ENCODE assay signal across 19 cellular contexts in the genomic region with DNA sequence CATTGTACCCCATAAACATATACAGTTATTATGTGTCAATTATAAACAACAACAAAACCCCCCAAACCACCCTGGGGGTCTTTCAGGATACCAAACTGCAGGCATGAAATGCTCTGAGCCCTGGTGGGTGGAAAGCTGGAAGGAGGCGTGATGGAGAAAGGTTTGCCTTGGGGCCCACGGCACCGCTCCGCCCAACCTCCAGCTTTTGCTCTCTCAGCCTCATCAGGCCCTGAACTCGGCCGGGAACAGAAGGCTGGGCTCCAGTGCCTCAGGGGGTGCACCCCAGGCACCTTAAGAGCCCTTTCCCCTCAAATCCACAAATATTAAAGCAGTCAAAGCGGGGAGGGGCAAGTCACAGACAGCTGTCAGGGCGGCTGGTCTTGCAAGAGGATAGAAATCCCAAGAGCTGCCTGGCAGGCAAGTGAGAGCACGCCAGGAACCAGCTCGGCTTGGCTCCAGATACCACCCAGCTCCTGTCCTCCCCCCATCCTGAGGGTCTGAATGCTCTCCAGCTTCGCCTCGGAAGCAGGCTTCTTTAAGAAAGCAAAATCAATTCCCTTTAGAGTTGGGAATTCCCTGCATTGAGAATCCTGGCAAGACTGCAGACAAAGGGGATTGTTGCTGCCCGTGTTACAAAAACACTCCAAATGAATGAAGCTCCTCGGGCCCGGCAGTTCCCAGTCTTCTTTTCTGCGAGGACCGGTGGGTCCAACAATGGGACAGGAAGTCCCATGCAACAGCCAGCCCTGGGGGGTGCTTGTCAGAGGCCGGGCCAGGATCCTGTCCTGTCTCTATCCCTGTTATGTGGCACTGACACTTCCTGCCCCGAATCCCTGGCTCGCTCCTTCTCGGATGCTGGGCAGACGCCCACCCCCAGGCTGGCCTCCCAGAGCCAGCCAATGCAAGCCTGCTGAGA.
DNase-seq lines count a peak whose midpoint lies in the region; ATAC-seq and TF ChIP-seq lines count a peak whose summit lies in the region.
"Had no signal": no experiment of that assay in that cellular context is flagged by ENCODE, and none has a peak within 500 bp of the region (broad histone marks: within the 10 kb centered on the region; RNA-seq: fewer than 3 reads in every experiment).

No MANE protein-coding gene starts in this region.

- H3K27me3 Mint-ChIP-seq in GM23338 (ENCODE audit: insufficient read depth, low read depth, poor library complexity) (peaks cover 12% of the 10 kb centered on the region), endothelial cell (ENCODE audit: unreplicated experiment) (peaks cover 21% of the 10 kb centered on the region)

- H3K27ac Mint-ChIP-seq in GM23338 (peak overlapping the region; percentile 27; the same call in 1 of the 2 replicates), endothelial cell (ENCODE audit: unreplicated experiment) (peak overlapping the region; percentile 65)
- H3K27ac Mint-ChIP-seq: T-helper 1 cell treated with Interleukin-12 subunit alpha and Interleukin-12 subunit beta and Interleukin-4 antibody, amounts not matched to agents 30 μg/mL and 1 μg/mL, for 36 hours had no signal

- intact Hi-C loops in ascending aorta (cut with DNase I) = no loop called here

- no peaks in the 10 kb centered on the region for H3K79me2 ChIP-seq in GM23338 (replicated peaks; ENCODE audit: insufficient read depth)
- H3K79me2 ChIP-seq: parathyroid adenoma had no signal

- H3K27me3 ChIP-seq in GM23338 (ENCODE audit: insufficient read depth) (no peaks in the 10 kb centered on the region), ascending aorta (no peaks in the 10 kb centered on the region)
- H3K27me3 ChIP-seq: testis had no signal

- H3K4me3 ChIP-seq in GM23338 (no peak overlapping the region; the same call in 1 of the 2 replicates), mesodermal cell (ENCODE audit: extremely low read depth, insufficient read depth, low read length, poor library complexity, severe bottlenecking) (no peak overlapping the region), ascending aorta (no peak overlapping the region)
- H3K4me3 ChIP-seq: coronary artery, mucosa of descending colon, testis had no signal

- H3K27ac ChIP-seq in GM23338 (ENCODE audit: low read depth) (peak overlapping the region; percentile 85), mesodermal cell (ENCODE audit: low read depth, low read length, severe bottlenecking) (peak overlapping the region; percentile 3), ascending aorta (no peak overlapping the region)
- H3K27ac ChIP-seq: coronary artery, parathyroid adenoma, testis had no signal

- DNase-seq in GM23338 (ENCODE audit: low spot score) (peak; percentile 63), NCI-H2171 treated with DMSO at 0.1 percent for 48 hours (lab: John Stamatoyannopoulos, UW) (peak; percentile 98), endothelial cell (ENCODE audit: low spot score) (peak; percentile 61), ascending aorta (ENCODE audit: low spot score in 2 of 2) (no peak), HT-29 (ENCODE audit: low spot score) (no peak)
- DNase-seq in activated naive CD4-positive, alpha-beta T cell treated with anti-CD3 and anti-CD28 coated beads, Interleukin-2, amount 50 U/mL, for 16 hours = no peak
- DNase-seq: activated effector memory CD4-positive, alpha-beta T cell treated with Interleukin-2 at 50 U/mL for 16 hours; COR-L47; HCEC 1CT; mucosa of descending colon; NCI-H2107; NK-92 treated with Interleukin-12 subunit alpha and Interleukin-12 subunit beta, amount 100 ng/mL, for 24 hours; SHP77; testis had no signal

- ATAC-seq in GM23338 = peak; percentile 65
- ATAC-seq in HG02763 (IDR thresholded peaks at IDR 0.05; ENCODE audit: unreplicated experiment) = no peak
- ATAC-seq: mucosa of descending colon had no signal

- no peaks in the 10 kb centered on the region for H4K20me1 ChIP-seq in GM23338 (replicated peaks; ENCODE audit: insufficient read depth)

- no peaks in the 10 kb centered on the region for H3K9me2 ChIP-seq in GM23338 (ENCODE audit: insufficient read depth)

- H3K4me1 ChIP-seq in GM23338 (ENCODE audit: insufficient read depth) = peaks cover 43% of the 10 kb centered on the region
- peaks cover 13% of the 10 kb centered on the region for H3K4me1 ChIP-seq in mesodermal cell (ENCODE audit: control insufficient read depth, insufficient read depth, low read length, poor library complexity, severe bottlenecking)
- peaks cover 4 to 17% of the 10 kb centered on the region in 2 donors for H3K4me1 ChIP-seq in ascending aorta
- H3K4me1 ChIP-seq: parathyroid adenoma had no signal

- 47 to 51% methylated on average over 15 to 19 of the region's 22 CpGs for WGBS in mesodermal cell (ENCODE audit: insufficient coverage in 2 of 2), 2 experiments

- peaks cover 53% of the 10 kb centered on the region for H3K4me1 Mint-ChIP-seq in GM23338
- peaks cover 64% of the 10 kb centered on the region for H3K4me1 Mint-ChIP-seq in endothelial cell (ENCODE audit: unreplicated experiment)

- 0 out of 2 replicates have a peak overlapping the region, but pooled peaks have one; percentile 21 for H2AFZ ChIP-seq in GM23338
- H2AFZ ChIP-seq: parathyroid adenoma had no signal

- no peaks in the 10 kb centered on the region for H3K9me3 ChIP-seq in mesodermal cell (ENCODE audit: control insufficient read depth, low read length)
- no peaks in the 10 kb centered on the region for H3K9me3 ChIP-seq in ascending aorta
- H3K9me3 ChIP-seq: mucosa of descending colon, testis had no signal

- H3K9me3 Mint-ChIP-seq in GM23338 = no peaks in the 10 kb centered on the region
- H3K9me3 Mint-ChIP-seq in endothelial cell (ENCODE audit: unreplicated experiment) = no peaks in the 10 kb centered on the region
- H3K9me3 Mint-ChIP-seq: T-helper 1 cell treated with Interleukin-12 subunit alpha and Interleukin-12 subunit beta and Interleukin-4 antibody, amounts not matched to agents 30 μg/mL and 1 μg/mL, for 36 hours had no signal

- H3K4me3 Mint-ChIP-seq in GM23338 (peak overlapping the region; percentile 52), endothelial cell (ENCODE audit: unreplicated experiment) (no peak overlapping the region)
- H3K4me3 Mint-ChIP-seq: T-helper 1 cell treated with Interleukin-12 subunit alpha and Interleukin-12 subunit beta and Interleukin-4 antibody, amounts not matched to agents 30 μg/mL and 1 μg/mL, for 36 hours had no signal

- TF ChIP-seq CTCF in GM23338 (conservative IDR thresholded peaks at IDR 0.05; ENCODE audit: low read depth in 2 of 2) (no peak), endothelial cell (IDR thresholded peaks at IDR 0.05; ENCODE audit: unreplicated experiment) (no peak), ascending aorta (IDR thresholded peaks at IDR 0.05) (no peak)

- H3K36me3 Mint-ChIP-seq in GM23338 (ENCODE audit: low read depth) = no peaks in the 10 kb centered on the region
- H3K36me3 Mint-ChIP-seq in endothelial cell (ENCODE audit: low read depth, unreplicated experiment) = peaks cover 17% of the 10 kb centered on the region

- H3K36me3 ChIP-seq in GM23338 (ENCODE audit: insufficient read depth) (no peaks in the 10 kb centered on the region), mesodermal cell (ENCODE audit: control insufficient read depth, insufficient read depth, low read length) (no peaks in the 10 kb centered on the region), ascending aorta (no peaks in the 10 kb centered on the region)

- peaks cover 9% of the 10 kb centered on the region for H3F3A ChIP-seq in GM23338 (replicated peaks; ENCODE audit: low read depth)

- peak overlapping the region; percentile 71 for H3K4me2 ChIP-seq in GM23338

TF ChIP-seq in GM23338, 12 proteins besides CTCF, POLR2A, EP300 and RAD21:
- TF ChIP-seq, protein P1, sequence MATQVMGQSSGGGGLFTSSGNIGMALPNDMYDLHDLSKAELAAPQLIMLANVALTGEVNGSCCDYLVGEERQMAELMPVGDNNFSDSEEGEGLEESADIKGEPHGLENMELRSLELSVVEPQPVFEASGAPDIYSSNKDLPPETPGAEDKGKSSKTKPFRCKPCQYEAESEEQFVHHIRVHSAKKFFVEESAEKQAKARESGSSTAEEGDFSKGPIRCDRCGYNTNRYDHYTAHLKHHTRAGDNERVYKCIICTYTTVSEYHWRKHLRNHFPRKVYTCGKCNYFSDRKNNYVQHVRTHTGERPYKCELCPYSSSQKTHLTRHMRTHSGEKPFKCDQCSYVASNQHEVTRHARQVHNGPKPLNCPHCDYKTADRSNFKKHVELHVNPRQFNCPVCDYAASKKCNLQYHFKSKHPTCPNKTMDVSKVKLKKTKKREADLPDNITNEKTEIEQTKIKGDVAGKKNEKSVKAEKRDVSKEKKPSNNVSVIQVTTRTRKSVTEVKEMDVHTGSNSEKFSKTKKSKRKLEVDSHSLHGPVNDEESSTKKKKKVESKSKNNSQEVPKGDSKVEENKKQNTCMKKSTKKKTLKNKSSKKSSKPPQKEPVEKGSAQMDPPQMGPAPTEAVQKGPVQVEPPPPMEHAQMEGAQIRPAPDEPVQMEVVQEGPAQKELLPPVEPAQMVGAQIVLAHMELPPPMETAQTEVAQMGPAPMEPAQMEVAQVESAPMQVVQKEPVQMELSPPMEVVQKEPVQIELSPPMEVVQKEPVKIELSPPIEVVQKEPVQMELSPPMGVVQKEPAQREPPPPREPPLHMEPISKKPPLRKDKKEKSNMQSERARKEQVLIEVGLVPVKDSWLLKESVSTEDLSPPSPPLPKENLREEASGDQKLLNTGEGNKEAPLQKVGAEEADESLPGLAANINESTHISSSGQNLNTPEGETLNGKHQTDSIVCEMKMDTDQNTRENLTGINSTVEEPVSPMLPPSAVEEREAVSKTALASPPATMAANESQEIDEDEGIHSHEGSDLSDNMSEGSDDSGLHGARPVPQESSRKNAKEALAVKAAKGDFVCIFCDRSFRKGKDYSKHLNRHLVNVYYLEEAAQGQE (IDR thresholded peaks at IDR 0.05; ENCODE audit: unreplicated experiment) = no peak

Comparison
In these comparisons a context has a peak if more than half of its experiments do, and no peak if none do; other contexts are left out.
1. DNase-seq: peak in GM23338 (single experiment), NCI-H2171 treated with DMSO at 0.1 percent for 48 hours (single experiment) and endothelial cell (single experiment); none in activated naive CD4-positive, alpha-beta T cell treated with anti-CD3 and anti-CD28 coated beads, Interleukin-2, amount 50 U/mL, for 16 hours (single experiment), ascending aorta (0 of 2) and HT-29 (single experiment).
2. H3K27ac ChIP-seq: peak in GM23338 (single experiment) and mesodermal cell (single experiment); none in ascending aorta (0 of 2).